ENCODE assay signal across 1 cellular context in genomic region chr13:50357136-50357535, GRCh38.
TF ChIP-seq lines count a peak whose summit lies in the region.

No MANE protein-coding gene starts in this region.

TF ChIP-seq in IMR-90, 13 proteins besides CTCF, POLR2A, EP300 and RAD21 (continued from another document):
- TF ChIP-seq, protein P1, sequence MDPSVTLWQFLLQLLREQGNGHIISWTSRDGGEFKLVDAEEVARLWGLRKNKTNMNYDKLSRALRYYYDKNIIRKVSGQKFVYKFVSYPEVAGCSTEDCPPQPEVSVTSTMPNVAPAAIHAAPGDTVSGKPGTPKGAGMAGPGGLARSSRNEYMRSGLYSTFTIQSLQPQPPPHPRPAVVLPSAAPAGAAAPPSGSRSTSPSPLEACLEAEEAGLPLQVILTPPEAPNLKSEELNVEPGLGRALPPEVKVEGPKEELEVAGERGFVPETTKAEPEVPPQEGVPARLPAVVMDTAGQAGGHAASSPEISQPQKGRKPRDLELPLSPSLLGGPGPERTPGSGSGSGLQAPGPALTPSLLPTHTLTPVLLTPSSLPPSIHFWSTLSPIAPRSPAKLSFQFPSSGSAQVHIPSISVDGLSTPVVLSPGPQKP (IDR thresholded peaks at IDR 0.05; ENCODE audit: borderline replicate concordance, low read depth, low read length) = no peak
- TF ChIP-seq SMC3 (IDR thresholded peaks at IDR 0.05; ENCODE audit: low read depth, low read length) (no peak), MAZ (IDR thresholded peaks at IDR 0.05; ENCODE audit: borderline replicate concordance, low read depth, low read length) (no peak)
